ENCODE assay signal across 19 cellular contexts in genomic region chr14:102947321-102948103, GRCh38. TPM values are rescaled to one million over a fixed set of nuclear protein-coding genes. Genes with fewer than 3 reads are reported as not detected.
DNase-seq lines count a peak whose midpoint lies in the region; ATAC-seq and TF ChIP-seq lines count a peak whose summit lies in the region.
"Had no signal": no experiment of that assay in that cellular context is flagged by ENCODE, and none has a peak within 500 bp of the region (broad histone marks: within the 10 kb centered on the region; RNA-seq: fewer than 3 reads in every experiment).

No MANE protein-coding gene starts in this region.

- peaks cover 12% of the 10 kb centered on the region for H3K36me3 ChIP-seq in mucosa of descending colon (ENCODE audit: low read depth)

- H3K4me3 ChIP-seq in mucosa of descending colon: no peak overlapping the region
- H3K4me3 ChIP-seq: PC-9, stomach had no signal

- H3K27ac Mint-ChIP-seq in T-helper 1 cell treated with Interleukin-12 subunit alpha and Interleukin-12 subunit beta and Interleukin-4 antibody, amounts not matched to agents 30 μg/mL and 1 μg/mL, for 36 hours: peak overlapping the region; percentile 45
- H3K27ac Mint-ChIP-seq in CD4-positive, alpha-beta T cell: peak overlapping the region; percentile 74
- peak overlapping the region; percentile 80 to 91 for H3K27ac Mint-ChIP-seq in T-cell
- H3K27ac Mint-ChIP-seq: brain had no signal

- TF ChIP-seq CTCF in CD4-positive, alpha-beta T cell (IDR thresholded peaks at IDR 0.05): no peak
- no peak for TF ChIP-seq CTCF in mucosa of descending colon (IDR thresholded peaks at IDR 0.05)

- H3K9me3 Mint-ChIP-seq in T-helper 1 cell treated with Interleukin-12 subunit alpha and Interleukin-12 subunit beta and Interleukin-4 antibody, amounts not matched to agents 30 μg/mL and 1 μg/mL, for 36 hours: no peaks in the 10 kb centered on the region
- H3K9me3 Mint-ChIP-seq in CD4-positive, alpha-beta T cell: no peaks in the 10 kb centered on the region
- H3K9me3 Mint-ChIP-seq in T-cell: no peaks in the 10 kb centered on the region
- H3K9me3 Mint-ChIP-seq: brain had no signal

- no peaks in the 10 kb centered on the region for H3K27me3 ChIP-seq in CD4-positive, alpha-beta T cell (ENCODE audit: control insufficient read depth, insufficient read depth, low read length)
- H3K27me3 ChIP-seq: stomach had no signal

- H3K27ac ChIP-seq in CD4-positive, alpha-beta T cell (ENCODE audit: low read depth, low read length): no peak overlapping the region
- H3K27ac ChIP-seq: 22Rv1, PC-9, stomach had no signal

- no peaks in the 10 kb centered on the region for H3K36me3 Mint-ChIP-seq in T-helper 1 cell treated with Interleukin-12 subunit alpha and Interleukin-12 subunit beta and Interleukin-4 antibody, amounts not matched to agents 30 μg/mL and 1 μg/mL, for 36 hours (ENCODE audit: low read depth)
- H3K36me3 Mint-ChIP-seq in CD4-positive, alpha-beta T cell (ENCODE audit: low read depth): peaks cover 4% of the 10 kb centered on the region
- peaks cover 8% of the 10 kb centered on the region for H3K36me3 Mint-ChIP-seq in T-cell

- no peaks in the 10 kb centered on the region for H3K27me3 Mint-ChIP-seq in T-helper 1 cell treated with Interleukin-12 subunit alpha and Interleukin-12 subunit beta and Interleukin-4 antibody, amounts not matched to agents 30 μg/mL and 1 μg/mL, for 36 hours (ENCODE audit: low read depth)
- H3K27me3 Mint-ChIP-seq in CD4-positive, alpha-beta T cell: no peaks in the 10 kb centered on the region
- no peaks in the 10 kb centered on the region for H3K27me3 Mint-ChIP-seq in T-cell

- POLR2A ChIA-PET in CD4-positive, alpha-beta T cell (lab: Charles Lee): interaction anchor here (0.9 to 1.2 kb wide), 2 partner anchors 19 to 23 kb away, joined by 3 to 6 read pairs; no protein-coding TSS in a partner anchor
- POLR2A ChIA-PET in T-cell (lab: Charles Lee): no interaction called here

- H3K4me3 Mint-ChIP-seq in T-helper 1 cell treated with Interleukin-12 subunit alpha and Interleukin-12 subunit beta and Interleukin-4 antibody, amounts not matched to agents 30 μg/mL and 1 μg/mL, for 36 hours: no peak overlapping the region
- H3K4me3 Mint-ChIP-seq in CD4-positive, alpha-beta T cell: peak overlapping the region; percentile 67
- H3K4me3 Mint-ChIP-seq in T-cell: peak overlapping the region in 2 of 3 donors; percentile 34 to 70
- H3K4me3 Mint-ChIP-seq: brain had no signal

- ATAC-seq in CD4-positive, alpha-beta T cell (ENCODE audit: poor library complexity): no peak
- no peak for ATAC-seq in T-cell (replicated peaks in 1 of 4)
- peak; percentile 48 for ATAC-seq in mucosa of descending colon
- ATAC-seq in GM18520 (IDR thresholded peaks at IDR 0.05; ENCODE audit: unreplicated experiment): no peak
- ATAC-seq in GM18511 (IDR thresholded peaks at IDR 0.05; ENCODE audit: unreplicated experiment): no peak

- intact Hi-C loops in CD4-positive, alpha-beta T cell (cut with DNase I, micrococcal nuclease): no loop called here
- intact Hi-C loops in mucosa of descending colon (cut with DNase I, micrococcal nuclease): no loop called here

- CTCF ChIA-PET in CD4-positive, alpha-beta T cell (lab: Charles Lee): no interaction called here
- CTCF ChIA-PET in T-cell (lab: Charles Lee): no interaction called here

- no peaks in the 10 kb centered on the region for H3K9me3 ChIP-seq in CD4-positive, alpha-beta T cell (ENCODE audit: control insufficient read depth, low read length)
- no peaks in the 10 kb centered on the region for H3K9me3 ChIP-seq in mucosa of descending colon
- H3K9me3 ChIP-seq: stomach had no signal

- DNase-seq in T-helper 1 cell (no peak), T-cell (no peak), mucosa of descending colon (peak in 2 of 3 donors; percentile 16 to 44), kidney tubule cell (ENCODE audit: low spot score) (no peak)
- no peak for DNase-seq in CD4-positive, alpha-beta T cell
- DNase-seq: activated CD8-positive, alpha-beta memory T cell treated with anti-CD3 and anti-CD28 coated beads, Interleukin-2, amount 50 U/mL, for 4 hours; head of caudate nucleus; NCI-H1930; NCI-H226; NCI-H82; PC-9; stomach; trophoblast cell had no signal

- H3K4me1 Mint-ChIP-seq in T-helper 1 cell treated with Interleukin-12 subunit alpha and Interleukin-12 subunit beta and Interleukin-4 antibody, amounts not matched to agents 30 μg/mL and 1 μg/mL, for 36 hours (ENCODE audit: low read depth): peaks cover 14% of the 10 kb centered on the region
- peaks cover 28% of the 10 kb centered on the region for H3K4me1 Mint-ChIP-seq in CD4-positive, alpha-beta T cell (ENCODE audit: low read depth)
- H3K4me1 Mint-ChIP-seq in T-cell: peaks cover 25 to 27% (median 26%) of the 10 kb centered on the region in 3 donors

- H3K4me1 ChIP-seq in mucosa of descending colon (ENCODE audit: low read depth): peaks cover 4% of the 10 kb centered on the region

RNA-seq across cellular contexts. Expression of gene AMN, which starts 25.0 kb away (rescaled TPM):
- 1 to 10 TPM; 2.6 to 2.8 TPM for total RNA-seq in CD4-positive, alpha-beta T cell
- 10 to 100 TPM in 2 of 5 donors, 1 to 10 TPM in 3; 5.2 to 15.0 (median 8.4) TPM for total RNA-seq in T-cell
- total RNA-seq in mucosa of descending colon: 100 to 1,000 TPM; 128 to 486 (median 198) TPM
- total RNA-seq: H4 had no signal

Comparison
In these comparisons a context has a peak if more than half of its experiments do, and no peak if none do; other contexts are left out.
1. DNase-seq: peak in mucosa of descending colon (2 of 3); none in T-helper 1 cell (0 of 5), CD4-positive, alpha-beta T cell (0 of 10), T-cell (0 of 34) and kidney tubule cell (single experiment).
2. RNA of gene AMN, which starts 25.0 kb away (total RNA-seq): 128 to 486 TPM in mucosa of descending colon; 5.2 to 15.0 TPM in T-cell and 2.6 to 2.8 TPM in CD4-positive, alpha-beta T cell; every median in the first group is over 4 times any median in the second.
3. Peak in every context shown above with its lines, with median percentiles within 50 percentile points of each other: H3K27ac Mint-ChIP-seq.